Comparison of ENCODE assay signal across 7 cellular contexts in genomic region chr19:24035261-24035880, GRCh38. TPM values are rescaled to one million over a fixed set of nuclear protein-coding genes. Genes with fewer than 3 reads are reported as not detected.
DNase-seq lines count a peak whose midpoint lies in the region; ATAC-seq and TF ChIP-seq lines count a peak whose summit lies in the region.
"Not testable (repeated sequence)": the region's sequence is repeated elsewhere in the genome, so short reads cannot be mapped to it uniquely, and the experiment has no call there.

No MANE protein-coding gene starts in this region.

- H3K36me3 ChIP-seq in DND-41 (ENCODE audit: insufficient read depth, low read length), result peaks cover 48% of the 10 kb centered on the region
- H3K36me3 ChIP-seq in OCI-LY1 (ENCODE audit: insufficient read depth, low read length), result peaks cover 38% of the 10 kb centered on the region
- peaks cover 0 to 27% of the 10 kb centered on the region in 2 donors for H3K36me3 ChIP-seq in gastroesophageal sphincter
- peaks cover 19 to 30% of the 10 kb centered on the region in 2 experiments for H3K36me3 ChIP-seq in mesenchymal stem cell (ENCODE audit: control insufficient read depth in 1 of 2, insufficient read depth in 2 of 2, low read depth in 1 of 2, low read length in 2 of 2)
- not testable (repeated sequence) for H3K36me3 ChIP-seq in rectal smooth muscle tissue (ENCODE audit: control insufficient read depth, insufficient read depth, low read length)

- not testable (repeated sequence) for H4K91ac ChIP-seq in mesenchymal stem cell (ENCODE audit: low read length)

- H2BK12ac ChIP-seq in mesenchymal stem cell (ENCODE audit: low read length in 2 of 2), result not testable (repeated sequence)

- H3K79me1 ChIP-seq in mesenchymal stem cell (replicated peaks; ENCODE audit: low read length, poor library complexity, severe bottlenecking), result not testable (repeated sequence)

- H3K9me3 ChIP-seq in DND-41 (ENCODE audit: insufficient read depth, low read length, severe bottlenecking); OCI-LY1 (ENCODE audit: low read length); gastroesophageal sphincter; mesenchymal stem cell (ENCODE audit: control insufficient read depth, low read length): not testable (repeated sequence)

- H3K14ac ChIP-seq in mesenchymal stem cell (ENCODE audit: low read length in 2 of 2), result peak overlapping the region in 1 of 2 experiments; percentile 82

- H3K4me1 ChIP-seq in DND-41 (ENCODE audit: insufficient read depth, low read length) (peaks cover 46% of the 10 kb centered on the region), OCI-LY1 (ENCODE audit: insufficient read depth, low read length, severe bottlenecking) (peaks cover 46% of the 10 kb centered on the region), gastroesophageal sphincter (peaks cover 0 to 61% (median 18%) of the 10 kb centered on the region in 3 donors)
- H3K4me1 ChIP-seq in mesenchymal stem cell (ENCODE audit: control insufficient read depth, insufficient read depth, low read depth, low read length); rectal smooth muscle tissue (ENCODE audit: control insufficient read depth, insufficient read depth, low read length): not testable (repeated sequence)

- TF ChIP-seq POLR2A in gastroesophageal sphincter (IDR thresholded peaks at IDR 0.05), result not testable (repeated sequence)

- H3K27me3 Mint-ChIP-seq in activated CD8-positive, alpha-beta T cell treated with anti-CD3 and anti-CD28 coated beads for 36 hours; central memory CD8-positive, alpha-beta T cell: not testable (repeated sequence)

- H2BK15ac ChIP-seq in mesenchymal stem cell (ENCODE audit: low read depth, poor library complexity, severe bottlenecking), result not testable (repeated sequence)

- ATAC-seq in DND-41 (ENCODE audit: insufficient read depth, low read depth); activated CD8-positive, alpha-beta T cell treated with anti-CD3 and anti-CD28 coated beads for 36 hours; central memory CD8-positive, alpha-beta T cell (replicated peaks; ENCODE audit: extremely low read depth, poor library complexity, severe bottlenecking); gastroesophageal sphincter: not testable (repeated sequence)

- not testable (repeated sequence) for H3K4ac ChIP-seq in mesenchymal stem cell (ENCODE audit: low read depth in 1 of 2, low read length in 2 of 2)

- CTCF ChIA-PET in activated CD8-positive, alpha-beta T cell treated with anti-CD3 and anti-CD28 coated beads for 36 hours (lab: Charles Lee), result interaction anchor here (0.7 kb wide), 1 partner anchor 203 kb away, joined by 4 read pairs; no protein-coding TSS in a partner anchor

- not testable (repeated sequence) for DNase-seq in DND-41; activated CD8-positive, alpha-beta T cell treated with anti-CD3 and anti-CD28 coated beads for 36 hours; central memory CD8-positive, alpha-beta T cell (ENCODE audit: low spot score in 2 of 2); mesenchymal stem cell

- H2BK5ac ChIP-seq in mesenchymal stem cell (ENCODE audit: low read depth, low read length, poor library complexity, severe bottlenecking), result not testable (repeated sequence)

- H3K4me3 ChIP-seq in DND-41 (ENCODE audit: low read depth in 1 of 2, low read length in 2 of 2) (peak overlapping the region; percentile 97 to 99; a peak in 3 of 4 replicates), OCI-LY1 (ENCODE audit: low read depth, low read length, poor library complexity, severe bottlenecking) (peak overlapping the region; percentile 98), gastroesophageal sphincter (peak overlapping the region in 1 of 2 donors; percentile 89), mesenchymal stem cell (ENCODE audit: insufficient read depth in 1 of 2, low read depth in 1 of 2, low read length in 2 of 2) (peak overlapping the region in 1 of 2 experiments; percentile 98), rectal smooth muscle tissue (ENCODE audit: low read length) (peak overlapping the region; percentile 77)

- peak overlapping the region; percentile 99 for H3K4me3 Mint-ChIP-seq in activated CD8-positive, alpha-beta T cell treated with anti-CD3 and anti-CD28 coated beads for 36 hours
- peak overlapping the region; percentile 99 for H3K4me3 Mint-ChIP-seq in central memory CD8-positive, alpha-beta T cell

- not testable (repeated sequence) for H3K27ac Mint-ChIP-seq in activated CD8-positive, alpha-beta T cell treated with anti-CD3 and anti-CD28 coated beads for 36 hours; central memory CD8-positive, alpha-beta T cell (ENCODE audit: low read depth)

- H3F3A ChIP-seq in OCI-LY1 (ENCODE audit: insufficient read depth, low read length), result not testable (repeated sequence)

- TF ChIP-seq EP300 in gastroesophageal sphincter (IDR thresholded peaks at IDR 0.05), result not testable (repeated sequence)

- H3K9ac ChIP-seq in DND-41 (ENCODE audit: low read depth, low read length) (peak overlapping the region; percentile 97), OCI-LY1 (ENCODE audit: low read length) (peak overlapping the region; percentile 98; the same call in 1 of the 2 replicates), mesenchymal stem cell (ENCODE audit: low read length) (peak overlapping the region; percentile 99)
- H3K9ac ChIP-seq in rectal smooth muscle tissue (ENCODE audit: low read length), result not testable (repeated sequence)

- H3K18ac ChIP-seq in mesenchymal stem cell (ENCODE audit: low read depth in 1 of 2, low read length in 2 of 2), result not testable (repeated sequence)

- WGBS in gastroesophageal sphincter (ENCODE audit: low coverage in 1 of 2), 2 donors, result 64 to 77% methylated on average over 3 to 9 of the region's 12 CpGs
- 95% methylated on average over 11 of the region's 12 CpGs for WGBS in mesenchymal stem cell

- not testable (repeated sequence) for TF ChIP-seq CTCF in DND-41 (IDR thresholded peaks at IDR 0.05; ENCODE audit: borderline replicate concordance, extremely low read depth, low read length, poor library complexity, severe bottlenecking); OCI-LY1 (IDR thresholded peaks at IDR 0.05; ENCODE audit: low read length); activated CD8-positive, alpha-beta T cell treated with anti-CD3 and anti-CD28 coated beads for 36 hours (IDR thresholded peaks at IDR 0.05); gastroesophageal sphincter (IDR thresholded peaks at IDR 0.05)

- H4K20me1 ChIP-seq in DND-41 (ENCODE audit: insufficient read depth, low read length), result peaks cover 12% of the 10 kb centered on the region; the same call in 1 of the 2 replicates
- not testable (repeated sequence) for H4K20me1 ChIP-seq in OCI-LY1 (ENCODE audit: insufficient read depth, low read length)

- POLR2A ChIA-PET in activated CD8-positive, alpha-beta T cell treated with anti-CD3 and anti-CD28 coated beads for 36 hours (lab: Charles Lee), result not testable (repeated sequence)

- H3K23ac ChIP-seq in mesenchymal stem cell (ENCODE audit: low read length in 2 of 2), result peak overlapping the region in 1 of 2 experiments; percentile 70

- H3K27ac ChIP-seq in DND-41 (ENCODE audit: low read length); OCI-LY1 (ENCODE audit: low read depth, low read length, poor library complexity, severe bottlenecking); mesenchymal stem cell (ENCODE audit: low read length, poor library complexity, severe bottlenecking); rectal smooth muscle tissue (ENCODE audit: low read depth, low read length): not testable (repeated sequence)
- peak overlapping the region in 3 of 4 donors; percentile 90 to 96 (median 92) for H3K27ac ChIP-seq in gastroesophageal sphincter

- not testable (repeated sequence) for H2AFZ ChIP-seq in DND-41 (ENCODE audit: low read depth, low read length); OCI-LY1 (ENCODE audit: low read length); mesenchymal stem cell (ENCODE audit: low read depth, low read length)

- intact Hi-C loops in activated CD8-positive, alpha-beta T cell treated with anti-CD3 and anti-CD28 coated beads for 36 hours (cut with micrococcal nuclease), result not testable (repeated sequence)

- H3K4me2 ChIP-seq in DND-41 (ENCODE audit: insufficient read depth, low read length), result peak overlapping the region; percentile 84
- H3K4me2 ChIP-seq in OCI-LY1 (ENCODE audit: low read length), result peak overlapping the region; percentile 95
- H3K4me2 ChIP-seq in mesenchymal stem cell (ENCODE audit: low read length, poor library complexity, severe bottlenecking), result peak overlapping the region; percentile 77

- not testable (repeated sequence) for H2AK5ac ChIP-seq in mesenchymal stem cell (ENCODE audit: low read length, severe bottlenecking)

- H3K79me2 ChIP-seq in DND-41 (ENCODE audit: insufficient read depth, low read length) (peaks cover 71% of the 10 kb centered on the region), OCI-LY1 (ENCODE audit: insufficient read depth, low read length) (peaks cover 56% of the 10 kb centered on the region)

- H3K4me1 Mint-ChIP-seq in activated CD8-positive, alpha-beta T cell treated with anti-CD3 and anti-CD28 coated beads for 36 hours (ENCODE audit: low read depth), result peaks cover 49% of the 10 kb centered on the region
- H3K4me1 Mint-ChIP-seq in central memory CD8-positive, alpha-beta T cell, result peaks cover 61% of the 10 kb centered on the region

- H3K27me3 ChIP-seq in DND-41 (ENCODE audit: insufficient read depth, low read length, poor library complexity); OCI-LY1 (ENCODE audit: insufficient read depth, low read length); gastroesophageal sphincter; mesenchymal stem cell (ENCODE audit: control insufficient read depth in 1 of 2, insufficient read depth in 1 of 2, low read length in 2 of 2); rectal smooth muscle tissue (ENCODE audit: control insufficient read depth, insufficient read depth, low read length): not testable (repeated sequence)

- not testable (repeated sequence) for H4K8ac ChIP-seq in mesenchymal stem cell (ENCODE audit: low read length)

- peaks cover 30% of the 10 kb centered on the region for H3K36me3 Mint-ChIP-seq in activated CD8-positive, alpha-beta T cell treated with anti-CD3 and anti-CD28 coated beads for 36 hours (ENCODE audit: low read depth)
- peaks cover 18% of the 10 kb centered on the region for H3K36me3 Mint-ChIP-seq in central memory CD8-positive, alpha-beta T cell (ENCODE audit: insufficient read depth)

- H3K9me2 ChIP-seq in OCI-LY1 (ENCODE audit: low read depth, low read length), result not testable (repeated sequence)

- not testable (repeated sequence) for H2BK120ac ChIP-seq in mesenchymal stem cell (ENCODE audit: low read depth, low read length)

- H3K9me3 Mint-ChIP-seq in activated CD8-positive, alpha-beta T cell treated with anti-CD3 and anti-CD28 coated beads for 36 hours; central memory CD8-positive, alpha-beta T cell: not testable (repeated sequence)

RNA-seq across cellular contexts. Expression of gene ZNF254, which starts 51.6 kb away (rescaled TPM):
- total RNA-seq in activated CD8-positive, alpha-beta T cell treated with anti-CD3 and anti-CD28 coated beads for 36 hours, result 10 to 100 TPM in 1 of 2 experiments, 1 to 10 TPM in 1; 9.7 to 10.0 TPM
- 10 to 100 TPM; 10.0 to 22.6 (median 13.5) TPM for total RNA-seq in gastroesophageal sphincter
- polyA plus RNA-seq in mesenchymal stem cell (2013, experiment 1 of 2), result 8.2 TPM
- polyA plus RNA-seq in mesenchymal stem cell (2013, experiment 2 of 2), result 8.1 TPM
